Comparison of ENCODE assay signal across 1 cellular context in genomic region chr10:31464552-31464951, GRCh38.
TF ChIP-seq lines count a peak whose summit lies in the region.

No MANE protein-coding gene starts in this region.

TF ChIP-seq in A549, 52 proteins besides CTCF, POLR2A, EP300 and RAD21 (continued from another document):
- no peak for TF ChIP-seq REST (IDR thresholded peaks at IDR 0.05)
